24 cellular contexts compared by ENCODE assay signal in genomic region chr4:78806943-78807458, GRCh38.
"Had no signal": no experiment of that assay in that cellular context is flagged by ENCODE, and none has a peak within 500 bp of the region (broad histone marks: within the 10 kb centered on the region; RNA-seq: fewer than 3 reads in every experiment).

No MANE protein-coding gene starts in this region.

- DNase-seq: colonic mucosa; cortex of kidney; effector CD8-positive, alpha-beta T cell; effector memory CD8-positive, alpha-beta T cell; endodermal cell; foreskin keratinocyte; heart left ventricle; hypothalamus; immature natural killer cell; islet precursor cell; kidney; kidney glomerular epithelial cell; left colon; left ventricle myocardium inferior; lower lobe of right lung; mesenchymal stem cell; mucosa of descending colon; naive B cell had no signal

- H3K9me3 Mint-ChIP-seq: effector memory CD8-positive, alpha-beta T cell had no signal

- H3K4me3 Mint-ChIP-seq: dendritic cell treated with granulocyte-macrophage colony-stimulating factor and Interleukin-4, amounts not matched to agents 40 ng/mL and 50 ng/mL, for 4 days; effector memory CD8-positive, alpha-beta T cell; endodermal cell; immature natural killer cell; mesothelial cell of epicardium had no signal

- H3K4me3 ChIP-seq: colonic mucosa, gastroesophageal sphincter, heart left ventricle, hepatocyte, left ventricle myocardium inferior, lower lobe of right lung, mucosa of descending colon had no signal

- H3K4me1 ChIP-seq: colonic mucosa, foreskin keratinocyte, lower lobe of right lung had no signal

- H3K27ac ChIP-seq: colonic mucosa, foreskin keratinocyte, gastroesophageal sphincter, heart left ventricle, hepatocyte, left ventricle myocardium inferior, lower lobe of right lung had no signal

- H3K4me2 ChIP-seq: hepatocyte had no signal

- H2AFZ ChIP-seq: hepatocyte had no signal

- H3K27me3 Mint-ChIP-seq: dendritic cell treated with granulocyte-macrophage colony-stimulating factor and Interleukin-4, amounts not matched to agents 40 ng/mL and 50 ng/mL, for 4 days; effector memory CD8-positive, alpha-beta T cell; naive B cell had no signal

- ATAC-seq: effector memory CD8-positive, alpha-beta T cell; esophagus mucosa; foreskin keratinocyte; gastroesophageal sphincter; heart left ventricle; left colon; left lobe of liver; lower lobe of right lung; mucosa of descending colon had no signal

- H3K27ac Mint-ChIP-seq: dendritic cell treated with granulocyte-macrophage colony-stimulating factor and Interleukin-4, amounts not matched to agents 40 ng/mL and 50 ng/mL, for 4 days; endodermal cell; mesothelial cell of epicardium had no signal

- H3K27me3 ChIP-seq: colonic mucosa, foreskin keratinocyte, gastroesophageal sphincter, heart left ventricle, hepatocyte had no signal
